19 cellular contexts compared by ENCODE assay signal in the genomic region with DNA sequence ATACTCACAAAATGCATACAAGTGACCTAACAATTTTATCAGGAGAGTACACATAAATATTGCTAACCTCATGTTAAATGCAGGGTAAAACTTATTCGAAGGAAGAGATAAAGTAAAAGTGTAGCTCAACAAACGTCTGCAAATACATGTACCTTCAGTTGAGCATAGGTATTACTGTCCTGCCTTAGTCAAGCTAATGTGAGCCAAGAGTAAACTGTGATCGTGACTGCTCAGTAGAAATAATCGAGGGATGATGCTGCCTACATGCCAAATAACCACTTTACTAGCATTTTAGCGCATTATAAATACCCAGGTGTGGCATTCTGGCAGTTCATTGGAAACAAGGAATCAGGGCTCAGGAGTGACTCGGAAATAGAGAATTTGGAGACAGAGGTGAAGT.
"Had no signal": no experiment of that assay in that cellular context is flagged by ENCODE, and none has a peak within 500 bp of the region (broad histone marks: within the 10 kb centered on the region; RNA-seq: fewer than 3 reads in every experiment).

No MANE protein-coding gene starts in this region.

- H3K27me3 ChIP-seq: colonic mucosa, esophagus muscularis mucosa, foreskin keratinocyte, heart right ventricle, left lung had no signal

- DNase-seq: colonic mucosa; cortex of kidney; effector CD8-positive, alpha-beta T cell; effector memory CD8-positive, alpha-beta T cell; endodermal cell; foreskin keratinocyte; glutamatergic neuron; head of caudate nucleus; heart right ventricle; hippocampal formation; left cardiac atrium; left lung; left ventricle myocardium superior; lower lobe of right lung; mesenchymal stem cell; mucosa of descending colon; naive B cell; naive thymus-derived CD8-positive, alpha-beta T cell had no signal

- H3K27ac ChIP-seq: colonic mucosa, esophagus muscularis mucosa, foreskin keratinocyte, heart right ventricle, left lung, lower lobe of right lung had no signal

- H3K4me3 ChIP-seq: colonic mucosa, esophagus muscularis mucosa, heart right ventricle, left lung, lower lobe of right lung, mucosa of descending colon had no signal

- H3K4me1 ChIP-seq: colonic mucosa, esophagus muscularis mucosa, foreskin keratinocyte, heart right ventricle, left lung, lower lobe of right lung had no signal

- ATAC-seq: effector memory CD8-positive, alpha-beta T cell; foreskin keratinocyte; heart right ventricle; left cardiac atrium; left lung; left ventricle myocardium superior; lower lobe of right lung; mucosa of descending colon; naive thymus-derived CD8-positive, alpha-beta T cell had no signal

- H3K36me3 ChIP-seq: colonic mucosa, esophagus muscularis mucosa, heart right ventricle, left lung, lower lobe of right lung had no signal

- H3K9me3 ChIP-seq: colonic mucosa, esophagus muscularis mucosa, left lung, lower lobe of right lung, mucosa of descending colon had no signal
